In genomic region chr1:62230724-62231123, GRCh38 we compare ENCODE assay signal across 11 cellular contexts. TPM values are rescaled to one million over a fixed set of nuclear protein-coding genes. Genes with fewer than 3 reads are reported as not detected.
A peak's percentile ranks its signal among the peaks of the same experiment; 100 is the strongest.
DNase-seq lines count a peak whose midpoint lies in the region; ATAC-seq and TF ChIP-seq lines count a peak whose summit lies in the region.
"Had no signal": no experiment of that assay in that cellular context is flagged by ENCODE, and none has a peak within 500 bp of the region (broad histone marks: within the 10 kb centered on the region; RNA-seq: fewer than 3 reads in every experiment).

No MANE protein-coding gene starts in this region.

- H3K27me3 ChIP-seq in PC-3 (ENCODE audit: low read length) = no peaks in the 10 kb centered on the region
- H3K27me3 ChIP-seq in tibial nerve = no peaks in the 10 kb centered on the region

- TF ChIP-seq CTCF in PC-3 (conservative IDR thresholded peaks at IDR 0.05; ENCODE audit: low read depth, low read length) (no peak), epithelial cell of proximal tubule (conservative IDR thresholded peaks at IDR 0.05; ENCODE audit: low read depth, low read length) (no peak), tibial nerve (IDR thresholded peaks at IDR 0.05) (no peak)

- H3K4me2 ChIP-seq in PC-3 (ENCODE audit: low read length) = peak overlapping the region; percentile 44

- H3K79me2 ChIP-seq in PC-3 (ENCODE audit: low read length) = no peaks in the 10 kb centered on the region

- 80 to 84% methylated on average over 5 of the region's 5 CpGs for WGBS in tibial nerve, 2 donors

- ATAC-seq in PC-3 = peak; percentile 95
- no peak for ATAC-seq in HG03442 (IDR thresholded peaks at IDR 0.05; ENCODE audit: unreplicated experiment)
- no peak for ATAC-seq in HG03520 (IDR thresholded peaks at IDR 0.05; ENCODE audit: unreplicated experiment)

- DNase-seq in NCI-H2171 treated with DMSO at 0.1 percent for 48 hours (lab: John Stamatoyannopoulos, UW) = peak; percentile 23
- DNase-seq in NCI-H2171 (lab: John Stamatoyannopoulos, UW) = no peak
- peak; percentile 97 for DNase-seq in PC-3
- peak; percentile 33 for DNase-seq in epithelial cell of proximal tubule (ENCODE audit: low read depth)
- peak; percentile 9 for DNase-seq in stromal cell of bone marrow (ENCODE audit: low read depth)
- no peak for DNase-seq in tibial nerve (ENCODE audit: low spot score in 2 of 2)
- DNase-seq: activated CD8-positive, alpha-beta memory T cell treated with anti-CD3 and anti-CD28 coated beads, Interleukin-2, amount 50 U/mL, for 48 hours; stimulated activated CD4-positive, alpha-beta T cell treated with anti-CD3 and anti-CD28 coated beads, Interleukin-12 subunit alpha, Interleukin-12 subunit beta, amount 100 ng/mL, for 4 hours; T-helper 9 cell had no signal

- no peak overlapping the region for H3K4me3 ChIP-seq in PC-3 (ENCODE audit: low read length)
- H3K4me3 ChIP-seq in epithelial cell of proximal tubule (ENCODE audit: low read depth, low read length) = no peak overlapping the region
- no peak overlapping the region for H3K4me3 ChIP-seq in tibial nerve

- no peak overlapping the region for H2AFZ ChIP-seq in PC-3 (ENCODE audit: low read length)

- H3K4me1 ChIP-seq in PC-3 (ENCODE audit: insufficient read depth, low read length) = peaks cover 39% of the 10 kb centered on the region
- H3K4me1 ChIP-seq in tibial nerve = peaks cover 0 to 46% (median 5%) of the 10 kb centered on the region in 4 donors

- intact Hi-C loops in PC-3 (cut with micrococcal nuclease) = no loop called here

- H3K27ac ChIP-seq in PC-3 (ENCODE audit: low read length) (peak overlapping the region; percentile 62), tibial nerve (no peak overlapping the region)

- H3K9ac ChIP-seq in PC-3 (ENCODE audit: low read length) = no peak overlapping the region

- no peaks in the 10 kb centered on the region for H3K9me3 ChIP-seq in PC-3 (ENCODE audit: low read length)
- H3K9me3 ChIP-seq in tibial nerve = no peaks in the 10 kb centered on the region

- POLR2A ChIA-PET in PC-3 (lab: Charles Lee; ENCODE audit: unreplicated experiment) = no interaction called here

- H3K9me2 ChIP-seq in PC-3 (replicated peaks; ENCODE audit: low read length) = no peaks in the 10 kb centered on the region

- no peaks in the 10 kb centered on the region for H3K36me3 ChIP-seq in PC-3 (ENCODE audit: low read depth, low read length)
- no peaks in the 10 kb centered on the region for H3K36me3 ChIP-seq in tibial nerve

- H4K20me1 ChIP-seq in PC-3 (ENCODE audit: low read length) = no peaks in the 10 kb centered on the region

- CTCF ChIA-PET in PC-3 (lab: Charles Lee) = interaction anchor here (0.5 kb wide), 1 partner anchor 12 kb away, joined by 3 read pairs; no protein-coding TSS in a partner anchor

- no peak for TF ChIP-seq POLR2A in tibial nerve (IDR thresholded peaks at IDR 0.05)

- H3F3A ChIP-seq in PC-3 (ENCODE audit: low read length, unreplicated experiment) = no peaks in the 10 kb centered on the region

- BruUV-seq in PC-3 (replicated peaks; lab: Mats Ljungman, UMichigan) = no TSS peak

- TF ChIP-seq EP300 in tibial nerve (IDR thresholded peaks at IDR 0.05) = no peak

RNA-seq across cellular contexts. Expression of gene L1TD1, which starts 36.1 kb away (rescaled TPM):
- total RNA-seq in PC-3 (2014; rRNA removed) (not detected in 2 replicates), epithelial cell of proximal tubule (1.0 and 1.1 TPM in 2 replicates), tibial nerve (1 to 10 TPM; 1.3 to 3.1 (median 2.1) TPM)

Comparison
In these comparisons a context has a peak if more than half of its experiments do, and no peak if none do; other contexts are left out.
1. DNase-seq: peak in NCI-H2171 treated with DMSO at 0.1 percent for 48 hours (single experiment), PC-3 (single experiment), epithelial cell of proximal tubule (single experiment) and stromal cell of bone marrow (single experiment); none in NCI-H2171 (single experiment) and tibial nerve (0 of 2).